ENCODE assay signal across 8 cellular contexts in genomic region chr3:4977001-4977888, GRCh38. TPM values are rescaled to one million over a fixed set of nuclear protein-coding genes. Genes with fewer than 3 reads are reported as not detected.
DNase-seq lines count a peak whose midpoint lies in the region; ATAC-seq and TF ChIP-seq lines count a peak whose summit lies in the region.

No MANE protein-coding gene starts in this region.

- H3K36me3 Mint-ChIP-seq in progenitor cell of endocrine pancreas (ENCODE audit: insufficient read depth) = no peaks in the 10 kb centered on the region

- intact Hi-C loops in adrenal gland (cut with DNase I) (loop anchor here (5.0 to 10.0 kb wide), 3 partner anchors 72 to 255 kb away; no protein-coding TSS in a partner anchor), left ventricle myocardium inferior (cut with micrococcal nuclease) (loop anchor here (5.0 kb wide), 1 partner anchor 50 kb away; no protein-coding TSS in a partner anchor)

- TF ChIP-seq POLR2A in GM19193 (IDR thresholded peaks at IDR 0.05; ENCODE audit: extremely low read depth, insufficient read depth, insufficient read length) = peak; percentile 51
- TF ChIP-seq POLR2A in adrenal gland (IDR thresholded peaks at IDR 0.05) = peak; percentile 57 to 84

- H3K4me3 ChIP-seq in AG10803 (ENCODE audit: low read length) = peak overlapping the region; percentile 96
- peak overlapping the region in 3 of 4 donors; percentile 30 to 87 (median 58) for H3K4me3 ChIP-seq in adrenal gland
- peak overlapping the region; percentile 98 for H3K4me3 ChIP-seq in left ventricle myocardium inferior

- 20 to 35% (median 26%) methylated on average over 23 to 37 of the region's 37 CpGs for WGBS in adrenal gland, 4 donors

- peak; percentile 40 for ATAC-seq in HG03342 (IDR thresholded peaks at IDR 0.05; ENCODE audit: unreplicated experiment)

- peak overlapping the region; percentile 72 for H3K4me3 Mint-ChIP-seq in progenitor cell of endocrine pancreas (ENCODE audit: low read depth)

- H3K27ac Mint-ChIP-seq in progenitor cell of endocrine pancreas = peak overlapping the region; percentile 39

- H3K4me1 ChIP-seq in adrenal gland (replicated peaks in 1 of 2) = peaks cover 17 to 19% of the 10 kb centered on the region in 2 donors
- peaks cover 44% of the 10 kb centered on the region for H3K4me1 ChIP-seq in left ventricle myocardium inferior

- H3K9me3 Mint-ChIP-seq in progenitor cell of endocrine pancreas (ENCODE audit: low read depth) = no peaks in the 10 kb centered on the region

- H3K9me3 ChIP-seq in adrenal gland (replicated peaks in 1 of 3) (no peaks in the 10 kb centered on the region), left ventricle myocardium inferior (replicated peaks) (no peaks in the 10 kb centered on the region)

- H3K36me3 ChIP-seq in adrenal gland (replicated peaks in 1 of 2) (peaks cover 0 to 10% of the 10 kb centered on the region in 2 donors), left ventricle myocardium inferior (peaks cover 8% of the 10 kb centered on the region)

- TF ChIP-seq CTCF in AG10803 (conservative IDR thresholded peaks at IDR 0.05; ENCODE audit: low read length) (peak; percentile 29), adrenal gland (IDR thresholded peaks at IDR 0.05) (peak in 1 of 6 experiments; percentile 5), left ventricle myocardium inferior (IDR thresholded peaks at IDR 0.05; ENCODE audit: borderline replicate concordance) (peak; percentile 31), progenitor cell of endocrine pancreas (IDR thresholded peaks at IDR 0.05; ENCODE audit: unreplicated experiment) (no peak)

- in situ Hi-C loops in SK-MEL-5 (cut with HindIII; ENCODE audit: low pct_unique_long_range_greater_than_20kb, low sequenced_read_pairs) = no loop called here

- H3K4me1 Mint-ChIP-seq in progenitor cell of endocrine pancreas (ENCODE audit: low read depth) = peaks cover 22% of the 10 kb centered on the region

- H3K27me3 Mint-ChIP-seq in progenitor cell of endocrine pancreas = peaks cover 73% of the 10 kb centered on the region

- DNase-seq in AG10803 (ENCODE audit: low read depth) (peak; percentile 89), SK-MEL-5 (ENCODE audit: low read depth, low spot score) (peak; percentile 83), adrenal gland (peak; percentile 86 to 96 (median 94)), left ventricle myocardium inferior (peak; percentile 91), progenitor cell of endocrine pancreas (ENCODE audit: low spot score, unreplicated experiment) (no peak)
- no peak for DNase-seq in effector CD8-positive, alpha-beta T cell (lab: John Stamatoyannopoulos, UW)

- peak overlapping the region; percentile 98 to 100 (median 99) for H3K27ac ChIP-seq in adrenal gland
- peak overlapping the region; percentile 100 for H3K27ac ChIP-seq in left ventricle myocardium inferior (replicated peaks)

- no peaks in the 10 kb centered on the region for H3K27me3 ChIP-seq in adrenal gland
- no peaks in the 10 kb centered on the region for H3K27me3 ChIP-seq in left ventricle myocardium inferior (ENCODE audit: low read depth)

RNA-seq across cellular contexts. Expression of gene BHLHE40, which starts 2.0 kb away (rescaled TPM):
- 61.3 and 81.0 TPM in 2 replicates for total RNA-seq in SK-MEL-5 (2014; rRNA removed; shearing (Covaris generic))
- polyA plus RNA-seq in SK-MEL-5 (2015; cell fraction: cytosol; rRNA removed) = 114 and 135 TPM in 2 replicates
- 98.2 and 128 TPM in 2 replicates for polyA plus RNA-seq in SK-MEL-5 (2015; cell fraction: nucleus; rRNA removed)
- total RNA-seq in adrenal gland (100 to 1,000 TPM in 4 of 8 donors, 10 to 100 TPM in 4; 57.2 to 224 (median 118) TPM), left ventricle myocardium inferior (33.9 TPM), progenitor cell of endocrine pancreas (1.1 and 1.3 TPM in 2 replicates)
- polyA plus RNA-seq in adrenal gland = 10 to 100 TPM; 19.1 to 50.2 (median 49.8) TPM

Comparison
In these comparisons a context has a peak if more than half of its experiments do, and no peak if none do; other contexts are left out.
1. DNase-seq: peak in AG10803 (single experiment), SK-MEL-5 (single experiment), adrenal gland (7 of 7) and left ventricle myocardium inferior (single experiment); none in progenitor cell of endocrine pancreas (single experiment) and effector CD8-positive, alpha-beta T cell (single experiment).
2. RNA of gene BHLHE40, which starts 2.0 kb away (total RNA-seq): 57.2 to 224 TPM in adrenal gland, 61.3 to 81.0 TPM in SK-MEL-5 and 33.9 TPM in left ventricle myocardium inferior (single experiment); 1.1 to 1.3 TPM in progenitor cell of endocrine pancreas; every median in the first group is over 10 times any median in the second.
3. Peak in every context shown above with its lines, with median percentiles within 50 percentile points of each other: H3K4me3 ChIP-seq.